Comparison of ENCODE assay signal across 10 cellular contexts in the genomic region with DNA sequence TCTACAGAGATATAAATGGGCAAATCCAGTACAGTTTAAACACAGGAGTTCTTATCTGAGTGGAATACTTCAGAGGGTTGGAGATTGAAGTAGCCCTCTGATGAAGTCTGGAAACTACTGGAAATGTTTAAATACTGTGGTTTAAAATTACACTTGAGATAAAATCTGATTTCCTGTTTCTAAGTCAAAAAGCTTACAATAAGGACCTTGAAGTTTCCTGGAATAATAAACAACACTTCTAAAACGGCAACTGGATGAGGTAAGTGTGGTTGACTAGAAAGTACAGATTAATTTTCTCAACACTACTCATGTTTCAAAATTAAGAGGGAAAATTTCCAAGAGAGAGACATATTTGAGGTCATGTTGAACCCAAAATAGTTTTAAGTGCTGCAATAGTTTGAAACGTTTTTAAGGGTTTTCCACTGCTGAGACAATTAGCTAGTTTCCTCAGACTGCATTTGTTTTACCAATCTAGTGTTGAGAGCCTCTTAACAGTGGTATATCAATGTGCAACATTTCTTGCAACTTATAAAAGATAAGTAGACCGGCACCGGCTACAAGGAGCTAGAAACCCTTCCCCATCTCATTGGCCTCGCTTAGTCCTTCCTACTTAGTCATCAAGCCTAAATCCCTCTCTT. TPM values are rescaled to one million over a fixed set of nuclear protein-coding genes. Genes with fewer than 3 reads are reported as not detected.
A peak's percentile ranks its signal among the peaks of the same experiment; 100 is the strongest.
DNase-seq lines count a peak whose midpoint lies in the region; ATAC-seq, FAIRE-seq and TF ChIP-seq lines count a peak whose summit lies in the region.
"Had no signal": no experiment of that assay in that cellular context is flagged by ENCODE, and none has a peak within 500 bp of the region (broad histone marks: within the 10 kb centered on the region; RNA-seq: fewer than 3 reads in every experiment).

No MANE protein-coding gene starts in this region.

- H3K4me2 ChIP-seq in DND-41 (ENCODE audit: insufficient read depth, low read length) = peak overlapping the region; percentile 35
- no peak overlapping the region for H3K4me2 ChIP-seq in GM12878 (ENCODE audit: control insufficient read depth, insufficient read depth)

- H3K27ac ChIP-seq in DND-41 (ENCODE audit: low read length) = peak overlapping the region; percentile 64
- peak overlapping the region; percentile 62 for H3K27ac ChIP-seq in KOPT-K1 (ENCODE audit: low read depth, low read length, poor library complexity, severe bottlenecking)
- H3K27ac ChIP-seq in GM12878 (ENCODE audit: control insufficient read depth, insufficient read depth) = no peak overlapping the region
- H3K27ac ChIP-seq: RWPE1 had no signal

- TF ChIP-seq EP300 in GM12878 (IDR thresholded peaks at IDR 0.05; ENCODE audit: borderline replicate concordance in 1 of 2, control insufficient read depth in 1 of 2, low read depth in 2 of 2, low read length in 2 of 2) = no peak

- no peak for TF ChIP-seq RAD21 in GM12878 (IDR thresholded peaks at IDR 0.05; ENCODE audit: insufficient read depth, low read depth, low read length)

- H3K9me3 ChIP-seq in DND-41 (ENCODE audit: insufficient read depth, low read length, severe bottlenecking) = no peaks in the 10 kb centered on the region
- no peaks in the 10 kb centered on the region for H3K9me3 ChIP-seq in KOPT-K1 (ENCODE audit: insufficient read depth, low read length, poor library complexity, severe bottlenecking)
- no peaks in the 10 kb centered on the region for H3K9me3 ChIP-seq in GM12878 (replicated peaks; ENCODE audit: control insufficient read depth, insufficient read depth, low read length)
- H3K9me3 ChIP-seq in mucosa of descending colon = no peaks in the 10 kb centered on the region

- in situ Hi-C loops in GM12878 (cut with MboI) = no loop called here

- no peak for TF ChIP-seq CTCF in DND-41 (IDR thresholded peaks at IDR 0.05; ENCODE audit: borderline replicate concordance, extremely low read depth, low read length, poor library complexity, severe bottlenecking)
- no peak for TF ChIP-seq CTCF in GM12878 (IDR thresholded peaks at IDR 0.05 in 2 of 3, conservative IDR thresholded peaks at IDR 0.05 in 1 of 3; ENCODE audit: control insufficient read depth in 2 of 3, extremely low read depth in 1 of 3, insufficient read depth in 1 of 3, low read depth in 3 of 3, low read length in 3 of 3)
- TF ChIP-seq CTCF in mucosa of descending colon (IDR thresholded peaks at IDR 0.05) = no peak

- DNase-seq in DND-41 = no peak
- no peak for DNase-seq in GM12878 (ENCODE audit: low read depth, low spot score)
- DNase-seq in mucosa of descending colon = no peak
- no peak for DNase-seq in kidney tubule cell (ENCODE audit: low spot score)
- DNase-seq: NCI-H1417 treated with DMSO at 0.1 percent for 48 hours had no signal

- peaks cover 32% of the 10 kb centered on the region for H3K4me1 ChIP-seq in DND-41 (ENCODE audit: insufficient read depth, low read length)
- peaks cover 12% of the 10 kb centered on the region; the same call in 1 of the 2 replicates for H3K4me1 ChIP-seq in GM12878 (ENCODE audit: control insufficient read depth, insufficient read depth, low read length)
- no peaks in the 10 kb centered on the region for H3K4me1 ChIP-seq in mucosa of descending colon (ENCODE audit: low read depth)

- RAD21 ChIA-PET in GM12878 (lab: Charles Lee; ENCODE audit: unreplicated experiment) = interaction anchor here (0.6 to 7.0 kb wide), 6 partner anchors 11 to 118 kb away, joined by 3 to 82 read pairs (median 3); no protein-coding TSS in a partner anchor

- POLR2A ChIA-PET in GM12878 (lab: Charles Lee) = interaction anchor here (0.6 to 1.3 kb wide), 4 partner anchors 10 to 62 kb away, joined by 3 to 5 read pairs (median 4); no protein-coding TSS in a partner anchor

- H3K36me3 ChIP-seq in DND-41 (ENCODE audit: insufficient read depth, low read length) (no peaks in the 10 kb centered on the region), KOPT-K1 (ENCODE audit: insufficient read depth, low read length) (no peaks in the 10 kb centered on the region), GM12878 (ENCODE audit: control insufficient read depth in 2 of 2, insufficient read depth in 2 of 2, low read length in 1 of 2) (no peaks in the 10 kb centered on the region), mucosa of descending colon (ENCODE audit: low read depth) (no peaks in the 10 kb centered on the region)

- H4K20me1 ChIP-seq in DND-41 (ENCODE audit: insufficient read depth, low read length) = no peaks in the 10 kb centered on the region; the same call in 1 of the 2 replicates
- H4K20me1 ChIP-seq in GM12878 (ENCODE audit: control insufficient read depth, insufficient read depth) = no peaks in the 10 kb centered on the region

- SMC1A ChIA-PET in GM12878 (lab: Charles Lee; ENCODE audit: uncharacterized antibody, unreplicated experiment) = interaction anchor here (0.5 to 12.5 kb wide), 10 partner anchors 10 to 134 kb away, joined by 3 to 144 read pairs (median 4); no protein-coding TSS in a partner anchor

- intact Hi-C loops in GM12878 (cut with micrococcal nuclease; ENCODE audit: unreplicated experiment) = no loop called here
- intact Hi-C loops in mucosa of descending colon (cut with DNase I, micrococcal nuclease) = no loop called here

- ATAC-seq in DND-41 (ENCODE audit: insufficient read depth, low read depth) (peak; percentile 89), GM12878 (peak; percentile 57), mucosa of descending colon (peak; percentile 54), HG03280 (IDR thresholded peaks at IDR 0.05; ENCODE audit: unreplicated experiment) (no peak), HG02571 (IDR thresholded peaks at IDR 0.05; ENCODE audit: unreplicated experiment) (no peak), GM19397 (IDR thresholded peaks at IDR 0.05; ENCODE audit: unreplicated experiment) (no peak)

- no TSS peak for BruUV-seq in GM12878 (replicated peaks; lab: Mats Ljungman, UMichigan)

- CTCF ChIA-PET in GM12878 (lab: Yijun Ruan, JAX) = interaction anchor here (0.7 to 9.8 kb wide), 7 partner anchors 8 to 182 kb away, joined by 3 to 60 read pairs (median 16); no protein-coding TSS in a partner anchor

- 19% methylated on average over 5 of the region's 5 CpGs for WGBS in GM12878 (ENCODE audit: insufficient coverage, insufficient replicate concordance, low lambda C conversion rate, missing lambda C conversion rate)

- no peak overlapping the region for H3K9ac ChIP-seq in DND-41 (ENCODE audit: low read depth, low read length)
- no peak overlapping the region for H3K9ac ChIP-seq in GM12878 (ENCODE audit: control insufficient read depth, insufficient read depth, low read length)

- H3K4me3 ChIP-seq in DND-41 (ENCODE audit: low read depth in 1 of 2, low read length in 2 of 2) = no peak overlapping the region
- no peak overlapping the region for H3K4me3 ChIP-seq in GM12878
- no peak overlapping the region for H3K4me3 ChIP-seq in mucosa of descending colon

- no peak for TF ChIP-seq POLR2A in GM12878 (IDR thresholded peaks at IDR 0.05; ENCODE audit: low read depth, low read length)

- H2AFZ ChIP-seq in DND-41 (ENCODE audit: low read depth, low read length) (no peak overlapping the region), GM12878 (ENCODE audit: control insufficient read depth, low read depth, low read length) (no peak overlapping the region; the same call in 1 of the 2 replicates)

- no peak for FAIRE-seq in GM12878 (lab: Jason Lieb, UNC)

- H3K27me3 ChIP-seq in DND-41 (ENCODE audit: insufficient read depth, low read length, poor library complexity) (peaks cover 2% of the 10 kb centered on the region), GM12878 (replicated peaks in 1 of 2; ENCODE audit: control insufficient read depth in 2 of 2, insufficient read depth in 2 of 2, low read length in 1 of 2) (no peaks in the 10 kb centered on the region)

- H3K79me2 ChIP-seq in DND-41 (ENCODE audit: insufficient read depth, low read length) (no peaks in the 10 kb centered on the region), GM12878 (ENCODE audit: control insufficient read depth, insufficient read depth, low read length) (no peaks in the 10 kb centered on the region)

RNA-seq across cellular contexts. Expression of a gene that starts 27.4 kb away (rescaled TPM):
- 5.5 and 5.9 TPM in 2 replicates for total RNA-seq in GM12878 (2013; cell fraction: nucleolus; rRNA removed)
- total RNA-seq in GM12878 (2014; rRNA removed) = 2.3 and 2.5 TPM in 2 replicates
- total RNA-seq in GM12878 (2014; rRNA removed; fragmentation: Illumina TruSeq; extraction: Trizol) = 1.7 TPM in 2 replicates
- total RNA-seq in GM12878 (2021) = 3.1 and 3.3 TPM in 2 replicates
- polyA plus RNA-seq in GM12878 (2011; ENCODE audit: low read depth) = 0.89 TPM
- polyA plus RNA-seq in GM12878 (2011; rRNA removed) = 0.30 and 0.53 TPM in 2 replicates
- polyA plus RNA-seq in GM12878 (2011; cell fraction: cytosol; rRNA removed) = 0.45 and 0.46 TPM in 2 replicates
- 0.57 and 0.75 TPM in 2 replicates for polyA plus RNA-seq in GM12878 (2011; cell fraction: nucleus; rRNA removed)
- polyA plus RNA-seq in GM12878 (2012) = 1.0 and 1.6 TPM in 2 replicates
- polyA plus RNA-seq in GM12878 (2014; fragmentation: Illumina TruSeq; extraction: Trizol) = 1.4 and 1.7 TPM in 2 replicates
- polyA plus RNA-seq in GM12878 (2014; fragmentation: Nextera tagmentation; extraction: Ambion mirVana) = under 1 TPM; 0.10 to 0.26 TPM
- polyA plus RNA-seq in GM12878 (2014; rRNA removed) = 1.6 and 1.9 TPM in 2 replicates
- 1 to 10 TPM; 1.6 to 1.7 TPM for polyA plus RNA-seq in GM12878 (2016; fragmentation: Nextera tagmentation; extraction: Ambion mirVana)
- 1.8 and 2.3 TPM in 2 replicates for polyA minus RNA-seq in GM12878 (2011; rRNA and poly(A)+ RNA removed)
- 0.83 TPM in 1 of 2 replicates, not detected in the other for polyA minus RNA-seq in GM12878 (2011; cell fraction: cytosol; rRNA and poly(A)+ RNA removed)
- 1.8 and 3.3 TPM in 2 replicates for polyA minus RNA-seq in GM12878 (2011; cell fraction: nucleus; rRNA and poly(A)+ RNA removed)
- total RNA-seq in mucosa of descending colon = 1 to 10 TPM; 1.5 to 2.7 (median 1.9) TPM

RNA-seq across cellular contexts. Expression of a gene that starts 41.2 kb away (rescaled TPM):
- total RNA-seq in GM12878 (2013; cell fraction: nucleolus; rRNA removed) = 0.07 and 0.17 TPM in 2 replicates
- total RNA-seq in GM12878 (2014; rRNA removed) (0.11 and 0.17 TPM in 2 replicates), GM12878 (2014; rRNA removed; fragmentation: Illumina TruSeq; extraction: Trizol) (0.13 and 0.14 TPM in 2 replicates), GM12878 (2021) (0.08 and 0.38 TPM in 2 replicates), mucosa of descending colon (1 to 10 TPM in 1 of 3 donors, under 1 TPM in 2; 0.12 to 4.7 (median 0.46) TPM)
- 0.10 TPM for polyA plus RNA-seq in GM12878 (2011; ENCODE audit: low read depth)
- polyA plus RNA-seq in GM12878 (2011; rRNA removed) (0.01 and 0.07 TPM in 2 replicates), GM12878 (2014; fragmentation: Illumina TruSeq; extraction: Trizol) (0.06 and 0.56 TPM in 2 replicates), GM12878 (2014; fragmentation: Nextera tagmentation; extraction: Ambion mirVana) (under 1 TPM in 1 of 2 experiments, not detected in 1; 0.02 TPM), GM12878 (2014; rRNA removed) (0.03 and 0.14 TPM in 2 replicates), GM12878 (2016; fragmentation: Nextera tagmentation; extraction: Ambion mirVana) (under 1 TPM in 1 of 2 experiments, not detected in 1; 0.07 TPM)
- polyA plus RNA-seq in GM12878 (2011; cell fraction: cytosol; rRNA removed) = 0.03 and 0.05 TPM in 2 replicates
- 0.07 and 0.15 TPM in 2 replicates for polyA plus RNA-seq in GM12878 (2011; cell fraction: nucleus; rRNA removed)
- polyA plus RNA-seq in GM12878 (2012) = 0.14 and 0.18 TPM in 2 replicates
- under 0.01 and 0.07 TPM in 2 replicates for polyA minus RNA-seq in GM12878 (2011; rRNA and poly(A)+ RNA removed)
- polyA minus RNA-seq in GM12878 (2011; cell fraction: cytosol; rRNA and poly(A)+ RNA removed) = not detected in 2 replicates
- not detected in 2 replicates for polyA minus RNA-seq in GM12878 (2011; cell fraction: nucleus; rRNA and poly(A)+ RNA removed)

Comparison
In these comparisons a context has a peak if more than half of its experiments do, and no peak if none do; other contexts are left out.
1. ATAC-seq: peak in DND-41 (single experiment), GM12878 (single experiment) and mucosa of descending colon (single experiment); none in HG03280 (single experiment), HG02571 (single experiment) and GM19397 (single experiment).